In the genomic region with DNA sequence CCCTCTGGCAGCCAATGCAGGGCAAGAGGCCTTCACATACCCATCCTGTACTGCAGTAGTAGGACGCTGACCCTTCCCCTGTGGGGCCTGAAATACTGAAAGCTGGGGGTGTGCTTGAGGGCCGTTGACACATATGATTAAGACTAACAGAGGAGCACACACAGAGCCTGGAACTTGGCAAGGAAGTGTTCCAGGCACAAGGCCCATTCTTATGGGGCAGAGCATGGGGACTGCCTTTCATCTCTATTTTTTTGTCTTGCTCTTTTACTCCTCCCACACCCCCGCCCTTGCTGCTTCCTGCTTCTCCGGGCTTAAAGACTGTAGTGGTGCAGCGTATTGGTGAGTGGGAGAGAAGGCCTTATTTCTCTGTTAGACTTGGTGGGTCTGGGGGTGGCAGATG, we compare ENCODE assay signal across 11 cellular contexts.
DNase-seq lines count a peak whose midpoint lies in the region; TF ChIP-seq lines count a peak whose summit lies in the region.
"Had no signal": no experiment of that assay in that cellular context is flagged by ENCODE, and none has a peak within 500 bp of the region (broad histone marks: within the 10 kb centered on the region; RNA-seq: fewer than 3 reads in every experiment).

No MANE protein-coding gene starts in this region.

- no peaks in the 10 kb centered on the region for H3K9me3 Mint-ChIP-seq in progenitor cell of endocrine pancreas (ENCODE audit: low read depth)
- H3K9me3 Mint-ChIP-seq: natural killer cell treated with Interleukin-12 subunit alpha and Interleukin-12 subunit beta and Interleukin-15 and Interleukin-18, amount 100 ng/mL, for 72 hours had no signal

- H3K27ac Mint-ChIP-seq in progenitor cell of endocrine pancreas = no peak overlapping the region

- no peaks in the 10 kb centered on the region for H3K36me3 ChIP-seq in MG63

- peaks cover 2% of the 10 kb centered on the region for H3K36me3 Mint-ChIP-seq in progenitor cell of endocrine pancreas (ENCODE audit: insufficient read depth)
- H3K36me3 Mint-ChIP-seq: natural killer cell treated with Interleukin-12 subunit alpha and Interleukin-12 subunit beta and Interleukin-15 and Interleukin-18, amount 100 ng/mL, for 72 hours had no signal

- no peaks in the 10 kb centered on the region for H3K9me3 ChIP-seq in MG63
- H3K9me3 ChIP-seq: BLaER1 treated with 17β-estradiol and CSF1 and Interleukin-3, amounts not matched to agents 10 nM and 100 nM had no signal

- H3K4me3 ChIP-seq in MG63 = no peak overlapping the region
- H3K4me3 ChIP-seq in fibroblast of the aortic adventitia (ENCODE audit: low read depth, low read length) = no peak overlapping the region
- H3K4me3 ChIP-seq: BLaER1 treated with 17β-estradiol and CSF1 and Interleukin-3, amounts not matched to agents 10 nM and 100 nM had no signal

- H3K27me3 Mint-ChIP-seq in progenitor cell of endocrine pancreas = no peaks in the 10 kb centered on the region
- H3K27me3 Mint-ChIP-seq: natural killer cell treated with Interleukin-12 subunit alpha and Interleukin-12 subunit beta and Interleukin-15 and Interleukin-18, amount 100 ng/mL, for 72 hours had no signal

- no peak overlapping the region for H3K4me3 Mint-ChIP-seq in progenitor cell of endocrine pancreas (ENCODE audit: low read depth)
- H3K4me3 Mint-ChIP-seq: natural killer cell treated with Interleukin-12 subunit alpha and Interleukin-12 subunit beta and Interleukin-15 and Interleukin-18, amount 100 ng/mL, for 72 hours had no signal

- TF ChIP-seq CTCF in fibroblast of the aortic adventitia (IDR thresholded peaks at IDR 0.05; ENCODE audit: insufficient read depth, low read length) (no peak), progenitor cell of endocrine pancreas (IDR thresholded peaks at IDR 0.05; ENCODE audit: unreplicated experiment) (no peak)

- DNase-seq in MG63 = peak; percentile 62
- peak; percentile 26 for DNase-seq in activated T-cell treated with anti-CD3 and anti-CD28 coated beads, Interleukin-2, amount 50 U/mL, for 1 hour
- peak; percentile 67 for DNase-seq in fibroblast of the aortic adventitia (ENCODE audit: low read depth)
- DNase-seq in stimulated activated CD4-positive, alpha-beta T cell treated with anti-CD3 and anti-CD28 coated beads, Interleukin-4, amount 100 ng/mL, for 1 hour = peak; percentile 42
- no peak for DNase-seq in putamen (ENCODE audit: low spot score)
- no peak for DNase-seq in progenitor cell of endocrine pancreas (ENCODE audit: low spot score, unreplicated experiment)
- no peak for DNase-seq in medulla oblongata (ENCODE audit: extremely low spot score)
- no peak for DNase-seq in COLO668 (lab: John Stamatoyannopoulos, UW; ENCODE audit: unreplicated experiment)
- DNase-seq: Kasumi-1 had no signal

- H3K27me3 ChIP-seq in MG63 = no peaks in the 10 kb centered on the region
- H3K27me3 ChIP-seq: BLaER1 treated with 17β-estradiol and CSF1 and Interleukin-3, amounts not matched to agents 10 nM and 100 nM had no signal

- H3K4me1 Mint-ChIP-seq in progenitor cell of endocrine pancreas (ENCODE audit: low read depth) = peaks cover 4% of the 10 kb centered on the region

Comparison
In these comparisons a context has a peak if more than half of its experiments do, and no peak if none do; other contexts are left out.
1. DNase-seq: peak in MG63 (single experiment), activated T-cell treated with anti-CD3 and anti-CD28 coated beads, Interleukin-2, amount 50 U/mL, for 1 hour (single experiment), fibroblast of the aortic adventitia (single experiment) and stimulated activated CD4-positive, alpha-beta T cell treated with anti-CD3 and anti-CD28 coated beads, Interleukin-4, amount 100 ng/mL, for 1 hour (single experiment); none in putamen (single experiment), progenitor cell of endocrine pancreas (single experiment), medulla oblongata (single experiment) and COLO668 (single experiment).